In the genomic region with DNA sequence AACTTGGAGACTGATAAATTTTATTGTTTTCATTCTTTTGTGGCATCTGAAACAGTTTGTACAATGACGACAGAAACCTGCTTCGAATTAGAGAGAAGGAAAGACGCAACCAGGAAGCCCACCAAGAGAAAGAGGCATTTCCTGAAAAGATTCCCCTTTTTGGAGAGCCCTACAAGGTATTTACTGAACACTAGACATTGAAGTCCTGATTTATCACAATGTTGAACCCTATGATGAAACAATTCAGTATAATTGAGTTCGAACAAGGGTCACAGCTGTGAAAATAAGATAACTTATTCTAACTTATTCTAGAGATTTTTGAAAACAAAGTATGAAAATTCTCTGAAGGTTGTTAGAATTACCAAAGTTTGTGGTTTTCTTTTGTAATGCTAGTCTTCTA, we compare ENCODE assay signal across 14 cellular contexts.
DNase-seq lines count a peak whose midpoint lies in the region; ATAC-seq and TF ChIP-seq lines count a peak whose summit lies in the region.
"Had no signal": no experiment of that assay in that cellular context is flagged by ENCODE, and none has a peak within 500 bp of the region (broad histone marks: within the 10 kb centered on the region; RNA-seq: fewer than 3 reads in every experiment).

No MANE protein-coding gene starts in this region.

- H3K27me3 ChIP-seq in esophagus (ENCODE audit: control insufficient read depth in 1 of 2, insufficient read depth in 2 of 2, low read length in 2 of 2) (no peaks in the 10 kb centered on the region), upper lobe of left lung (no peaks in the 10 kb centered on the region)
- H3K27me3 ChIP-seq: SJSA1 had no signal

- TF ChIP-seq CTCF in nephron progenitor cell (IDR thresholded peaks at IDR 0.05) = no peak
- no peak for TF ChIP-seq CTCF in upper lobe of left lung (IDR thresholded peaks at IDR 0.05)

- TF ChIP-seq EP300 in upper lobe of left lung (IDR thresholded peaks at IDR 0.05) = no peak

- H3K9me3 ChIP-seq in esophagus (ENCODE audit: control insufficient read depth in 2 of 2, insufficient read depth in 1 of 2, low read depth in 1 of 2, low read length in 1 of 2) (no peaks in the 10 kb centered on the region), upper lobe of left lung (no peaks in the 10 kb centered on the region)
- H3K9me3 ChIP-seq: A549, SJSA1 had no signal

- ATAC-seq in upper lobe of left lung (ENCODE audit: low FRiP score in 2 of 2) = no peak
- ATAC-seq in GM19467 (IDR thresholded peaks at IDR 0.05; ENCODE audit: unreplicated experiment) = no peak
- ATAC-seq: A549 had no signal

- no peak overlapping the region for H3K4me3 ChIP-seq in esophagus (ENCODE audit: low read depth in 1 of 2, low read length in 2 of 2)
- H3K4me3 ChIP-seq in upper lobe of left lung = no peak overlapping the region
- H3K4me3 ChIP-seq: A549, SJSA1 had no signal

- peaks cover 50% of the 10 kb centered on the region for H3K36me3 Mint-ChIP-seq in nephron progenitor cell (ENCODE audit: low read depth)

- no peak for TF ChIP-seq POLR2A in upper lobe of left lung (IDR thresholded peaks at IDR 0.05)

- H3K27me3 Mint-ChIP-seq in nephron progenitor cell (ENCODE audit: low read depth, poor library complexity) = no peaks in the 10 kb centered on the region

- H3K4me1 Mint-ChIP-seq in nephron progenitor cell = peaks cover 44% of the 10 kb centered on the region

- H3K36me3 ChIP-seq in esophagus (ENCODE audit: control insufficient read depth in 2 of 2, insufficient read depth in 2 of 2, low read length in 1 of 2) (peaks cover 0 to 12% of the 10 kb centered on the region in 2 donors), upper lobe of left lung (peaks cover 6 to 22% (median 11%) of the 10 kb centered on the region in 4 donors)

- DNase-seq in SKM-1 treated with dmso at 0.1 percent for 144 hours (lab: John Stamatoyannopoulos, UW; ENCODE audit: unreplicated experiment) (peak; percentile 45), SKM-1 (lab: John Stamatoyannopoulos, UW; ENCODE audit: unreplicated experiment) (no peak), nephron progenitor cell (no peak), upper lobe of left lung (no peak), UCSD-AML1 (lab: John Stamatoyannopoulos, UW; ENCODE audit: unreplicated experiment) (no peak), KG1 (lab: John Stamatoyannopoulos, UW) (no peak)
- DNase-seq: activated CD4-positive, alpha-beta T cell treated with anti-CD3 and anti-CD28 coated beads for 1 hour; cortex of kidney; NCI-H345 had no signal

- 66 to 71% methylated on average over 4 of the region's 4 CpGs for whole genome bisulfite sequencing in esophagus, 2 donors
- WGBS in upper lobe of left lung, 2 donors = 24 to 44% methylated on average over 4 of the region's 4 CpGs

- H3K27ac ChIP-seq in esophagus (ENCODE audit: low read depth in 2 of 2, low read length in 1 of 2) = peak overlapping the region; percentile 52 to 75
- H3K27ac ChIP-seq in upper lobe of left lung = peak overlapping the region; percentile 56 to 79 (median 70)
- H3K27ac ChIP-seq: A549, SJSA1 had no signal

- H3K4me1 ChIP-seq in esophagus (ENCODE audit: control insufficient read depth in 2 of 2, insufficient read depth in 2 of 2, low read length in 1 of 2) (peaks cover 2 to 3% of the 10 kb centered on the region in 2 donors), upper lobe of left lung (peaks cover 49 to 65% (median 52%) of the 10 kb centered on the region in 4 donors)

- no peak overlapping the region for H3K4me3 Mint-ChIP-seq in nephron progenitor cell

- no peaks in the 10 kb centered on the region for H3K9me3 Mint-ChIP-seq in nephron progenitor cell
- H3K9me3 Mint-ChIP-seq: activated T-helper 2 cell treated with anti-CD3 and anti-CD28 coated beads, Interferon-gamma antibody, Interleukin-2, Interleukin-4, amounts not matched to agents 10 μg/mL and 5 μg/mL and 100 μg/mL, durations not matched to agents 14 hours and 24 hours and 36 hours had no signal

- peak overlapping the region; percentile 91 for H3K27ac Mint-ChIP-seq in nephron progenitor cell
- H3K27ac Mint-ChIP-seq: activated T-helper 2 cell treated with anti-CD3 and anti-CD28 coated beads, Interferon-gamma antibody, Interleukin-2, Interleukin-4, amounts not matched to agents 10 μg/mL and 5 μg/mL and 100 μg/mL, durations not matched to agents 14 hours and 24 hours and 36 hours had no signal
